ENCODE assay signal across 8 cellular contexts in the genomic region with DNA sequence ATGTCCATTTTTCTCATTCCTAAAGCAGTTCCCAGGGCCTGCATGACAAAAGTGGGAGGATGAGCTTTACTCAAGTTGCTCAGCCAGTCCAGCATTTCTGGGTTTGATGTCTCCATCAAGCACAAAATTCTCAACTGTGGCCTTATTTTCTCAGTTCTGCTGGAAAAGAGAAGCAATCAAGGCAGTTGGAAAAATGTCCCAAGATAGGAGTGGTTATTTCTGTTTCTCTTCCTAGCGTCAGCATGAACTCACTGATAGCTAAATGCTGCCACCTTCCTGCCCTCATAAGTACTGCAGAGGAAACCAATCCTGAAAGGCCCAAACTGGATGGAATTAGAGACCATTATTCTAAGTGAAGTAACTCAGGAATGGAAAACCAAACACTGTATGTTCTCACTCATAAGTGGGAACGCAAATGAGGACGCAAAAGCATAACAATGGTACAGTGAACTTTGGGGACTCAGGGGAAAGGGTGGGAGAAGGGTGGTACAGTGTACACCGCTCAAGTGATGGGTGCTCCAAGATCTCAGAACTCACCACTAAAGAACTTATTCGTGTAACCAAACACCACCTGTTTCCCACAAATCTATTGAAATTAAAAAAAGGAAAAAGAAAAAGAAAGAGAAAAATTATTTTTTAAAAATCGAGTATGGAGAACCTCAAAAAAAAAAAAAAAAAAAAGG. TPM values are rescaled to one million over a fixed set of nuclear protein-coding genes. Genes with fewer than 3 reads are reported as not detected.
DNase-seq lines count a peak whose midpoint lies in the region; ATAC-seq, FAIRE-seq and TF ChIP-seq lines count a peak whose summit lies in the region.

No MANE protein-coding gene starts in this region.

- TF ChIP-seq EP300 in HepG2 (IDR thresholded peaks at IDR 0.05; ENCODE audit: low read depth in 2 of 2, low read length in 2 of 2) (no peak), HepG2 (CRISPR knock-in tag; IDR thresholded peaks at IDR 0.05; ENCODE audit: borderline replicate concordance) (no peak)

- ATAC-seq in HepG2, result peak; percentile 67

- no peak overlapping the region for H3K9ac ChIP-seq in HepG2 (ENCODE audit: insufficient read depth, low read depth, low read length)

- no peaks in the 10 kb centered on the region for H3K4me1 ChIP-seq in BE2C
- peaks cover 44% of the 10 kb centered on the region for H3K4me1 ChIP-seq in HepG2 (ENCODE audit: insufficient read depth, low read length)

- DNase-seq in BE2C (peak; percentile 60), GOT3 (lab: John Stamatoyannopoulos, UW) (peak; percentile 8), NCI-H226 (peak; percentile 53), choroid plexus epithelial cell (ENCODE audit: low read depth) (peak; percentile 92), HepG2 (ENCODE audit: low spot score) (peak; percentile 74), GM19240 (ENCODE audit: insufficient read length, low spot score) (no peak)
- peak; percentile 37 to 55 for DNase-seq in activated CD4-positive, alpha-beta T cell treated with anti-CD3 and anti-CD28 coated beads for 4 hours
- DNase-seq in stimulated activated CD4-positive, alpha-beta T cell treated with anti-CD3 and anti-CD28 coated beads, TNF-alpha, amount 100 ng/mL, for 4 hours (ENCODE audit: low read depth in 3 of 3), result peak; percentile 10 to 23 (median 22)

- peak; percentile 90 for FAIRE-seq in HepG2 (lab: Jason Lieb, UNC)

- no peaks in the 10 kb centered on the region for H3K27me3 ChIP-seq in BE2C
- no peaks in the 10 kb centered on the region for H3K27me3 ChIP-seq in HepG2 (ENCODE audit: control insufficient read depth in 1 of 2, insufficient read depth in 2 of 2, low read length in 2 of 2)

- TF ChIP-seq RAD21 in HepG2 (CRISPR knock-in tag; IDR thresholded peaks at IDR 0.05), result peak; percentile 94

- H3K27ac ChIP-seq in HepG2 (ENCODE audit: extremely low read length, insufficient read depth, low read length), result peak overlapping the region; percentile 92

- H3K36me3 ChIP-seq in BE2C (no peaks in the 10 kb centered on the region), HepG2 (replicated peaks in 1 of 2; ENCODE audit: control insufficient read depth in 1 of 2, insufficient read depth in 2 of 2, low read length in 2 of 2) (no peaks in the 10 kb centered on the region)

- 0 out of 2 replicates have a peak overlapping the region, but pooled peaks have one; percentile 18 for H3K4me2 ChIP-seq in HepG2 (ENCODE audit: low read depth, low read length)

- WGBS in HepG2 (ENCODE audit: low lambda C conversion rate), result 26% methylated on average over 6 of the region's 6 CpGs

- H3K79me2 ChIP-seq in HepG2 (ENCODE audit: insufficient read depth, low read length), result no peaks in the 10 kb centered on the region

- in situ Hi-C loops in HepG2 (cut with HindIII; ENCODE audit: extremely low pct_ligation_motif_present, low pct_unique_long_range_greater_than_20kb), result loop anchor here (5.0 kb wide), 1 partner anchor 288 kb away; no protein-coding TSS in a partner anchor

- H3K4me3 ChIP-seq in BE2C (ENCODE audit: low read depth, low read length), result no peak overlapping the region
- H3K4me3 ChIP-seq in choroid plexus epithelial cell (ENCODE audit: low read depth, low read length), result no peak overlapping the region
- H3K4me3 ChIP-seq in HepG2 (replicated peaks in 1 of 3; ENCODE audit: insufficient read depth in 1 of 3, low read depth in 2 of 3, low read length in 3 of 3), result no peak overlapping the region

- H4K20me1 ChIP-seq in HepG2 (ENCODE audit: insufficient read depth, low read length), result no peaks in the 10 kb centered on the region

- POLR2A ChIA-PET in HepG2 (lab: Yijun Ruan, JAX), result interaction anchor here (0.8 to 3.3 kb wide), 3 partner anchors 261 to 317 kb away, joined by 3 to 40 read pairs (median 12); a partner anchor contains a TSS

- no peak overlapping the region for H2AFZ ChIP-seq in HepG2 (ENCODE audit: low read length)

- intact Hi-C loops in HepG2 (cut with micrococcal nuclease; ENCODE audit: unreplicated experiment), result loop anchor here (1.0 to 10.0 kb wide), 7 partner anchors 29 to 471 kb away; a partner anchor contains a TSS

- TF ChIP-seq CTCF in BE2C (IDR thresholded peaks at IDR 0.05; ENCODE audit: low read depth, low read length) (peak; percentile 91), choroid plexus epithelial cell (conservative IDR thresholded peaks at IDR 0.05; ENCODE audit: low read depth, low read length) (peak; percentile 93), HepG2 (CRISPR knock-in tag; IDR thresholded peaks at IDR 0.05) (peak; percentile 94)

- no peaks in the 10 kb centered on the region for H3K9me3 ChIP-seq in BE2C
- H3K9me3 ChIP-seq in HepG2 (ENCODE audit: low read length), result no peaks in the 10 kb centered on the region

- CTCF ChIA-PET in HepG2 (lab: Yijun Ruan, JAX; ENCODE audit: low intra/inter-chr PET ratio, low total read pairs), result interaction anchor here (0.9 to 1.8 kb wide), 6 partner anchors 28 to 411 kb away, joined by 3 to 40 read pairs (median 4); no protein-coding TSS in a partner anchor

- no TSS peak for BruUV-seq in HepG2 (replicated peaks; lab: Mats Ljungman, UMichigan)

- TF ChIP-seq POLR2A in HepG2 (IDR thresholded peaks at IDR 0.05; ENCODE audit: insufficient read depth in 1 of 2, low read depth in 2 of 2, low read length in 2 of 2), result no peak

TF ChIP-seq in HepG2, 621 proteins besides CTCF, POLR2A, EP300 and RAD21 (continues in another document):
- TF ChIP-seq ZNF747 (CRISPR knock-in tag; IDR thresholded peaks at IDR 0.05; ENCODE audit: borderline replicate concordance) (no peak), KDM1A (CRISPR knock-in tag; IDR thresholded peaks at IDR 0.05) (no peak), ZNF232 (CRISPR knock-in tag; IDR thresholded peaks at IDR 0.05; ENCODE audit: borderline replicate concordance) (no peak), ONECUT2 (CRISPR knock-in tag; IDR thresholded peaks at IDR 0.05) (no peak), MBNL3 (CRISPR knock-in tag; conservative IDR thresholded peaks at IDR 0.05) (no peak)
- TF ChIP-seq, protein P1, sequence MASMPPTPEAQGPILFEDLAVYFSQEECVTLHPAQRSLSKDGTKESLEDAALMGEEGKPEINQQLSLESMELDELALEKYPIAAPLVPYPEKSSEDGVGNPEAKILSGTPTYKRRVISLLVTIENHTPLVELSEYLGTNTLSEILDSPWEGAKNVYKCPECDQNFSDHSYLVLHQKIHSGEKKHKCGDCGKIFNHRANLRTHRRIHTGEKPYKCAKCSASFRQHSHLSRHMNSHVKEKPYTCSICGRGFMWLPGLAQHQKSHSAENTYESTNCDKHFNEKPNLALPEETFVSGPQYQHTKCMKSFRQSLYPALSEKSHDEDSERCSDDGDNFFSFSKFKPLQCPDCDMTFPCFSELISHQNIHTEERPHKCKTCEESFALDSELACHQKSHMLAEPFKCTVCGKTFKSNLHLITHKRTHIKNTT (CRISPR knock-in tag; IDR thresholded peaks at IDR 0.05), result no peak

RNA-seq across cellular contexts. Expression of a gene that starts 29.6 kb away (rescaled TPM):
- polyA plus RNA-seq in BE2C (2012; ENCODE audit: insufficient read depth, insufficient read length, low read depth), result not detected
- total RNA-seq in HepG2 (2016; rRNA removed; fragmentation: Illumina TruSeq; extraction: Trizol), result not detected in 2 replicates
- not detected in 2 replicates for total RNA-seq in HepG2 (2016; cell fraction: cytosol; rRNA removed; fragmentation: Illumina TruSeq; extraction: Trizol; ENCODE audit: low read depth)
- total RNA-seq in HepG2 (2016; cell fraction: insoluble cytoplasmic fraction; rRNA removed; fragmentation: Illumina TruSeq; extraction: Trizol), result not detected in 2 replicates
- total RNA-seq in HepG2 (2016; cell fraction: membrane; rRNA removed; fragmentation: Illumina TruSeq; extraction: Trizol), result not detected in 2 replicates
- total RNA-seq in HepG2 (2016; cell fraction: nucleus; rRNA removed; fragmentation: Illumina TruSeq; extraction: Trizol), result not detected in 2 replicates
- polyA plus RNA-seq in HepG2 (2011; rRNA removed), result not detected in 2 replicates
- polyA plus RNA-seq in HepG2 (2011; cell fraction: cytosol; rRNA removed), result not detected in 2 replicates
- not detected in 2 replicates for polyA plus RNA-seq in HepG2 (2011; cell fraction: nucleus; rRNA removed)
- not detected in 2 replicates for polyA plus RNA-seq in HepG2 (2012)
- not detected in 2 replicates for polyA plus RNA-seq in HepG2 (2016; cell fraction: cytosol; fragmentation: Illumina TruSeq; extraction: Trizol; ENCODE audit: low read depth)
- polyA plus RNA-seq in HepG2 (2016; cell fraction: insoluble cytoplasmic fraction; fragmentation: Illumina TruSeq; extraction: Trizol; ENCODE audit: low read depth), result not detected in 2 replicates
- polyA plus RNA-seq in HepG2 (2016; cell fraction: membrane; fragmentation: Illumina TruSeq; extraction: Trizol; ENCODE audit: low read depth), result not detected in 2 replicates
- polyA plus RNA-seq in HepG2 (2016; cell fraction: nucleus; fragmentation: Illumina TruSeq; extraction: Trizol; ENCODE audit: insufficient read depth, low read depth), result not detected in 2 replicates
- not detected in 2 replicates for polyA minus RNA-seq in HepG2 (2011; rRNA and poly(A)+ RNA removed; ENCODE audit: low replicate concordance)
- polyA minus RNA-seq in HepG2 (2011; cell fraction: cytosol; rRNA and poly(A)+ RNA removed), result not detected in 2 replicates
- polyA minus RNA-seq in HepG2 (2011; cell fraction: nucleus; rRNA and poly(A)+ RNA removed), result not detected in 2 replicates

RNA-seq across cellular contexts. Expression of a gene that starts 53.0 kb away (rescaled TPM):
- polyA plus RNA-seq in BE2C (2012; ENCODE audit: insufficient read depth, insufficient read length, low read depth), result not detected
- not detected in 2 replicates for total RNA-seq in HepG2 (2016; rRNA removed; fragmentation: Illumina TruSeq; extraction: Trizol)
- total RNA-seq in HepG2 (2016; cell fraction: cytosol; rRNA removed; fragmentation: Illumina TruSeq; extraction: Trizol; ENCODE audit: low read depth), result not detected in 2 replicates
- not detected in 2 replicates for total RNA-seq in HepG2 (2016; cell fraction: insoluble cytoplasmic fraction; rRNA removed; fragmentation: Illumina TruSeq; extraction: Trizol)
- total RNA-seq in HepG2 (2016; cell fraction: membrane; rRNA removed; fragmentation: Illumina TruSeq; extraction: Trizol), result not detected in 2 replicates
- total RNA-seq in HepG2 (2016; cell fraction: nucleus; rRNA removed; fragmentation: Illumina TruSeq; extraction: Trizol), result not detected in 2 replicates
- polyA plus RNA-seq in HepG2 (2011; rRNA removed), result not detected in 2 replicates
- polyA plus RNA-seq in HepG2 (2011; cell fraction: cytosol; rRNA removed), result not detected in 2 replicates
- 0.21 TPM in 1 of 2 replicates, not detected in the other for polyA plus RNA-seq in HepG2 (2011; cell fraction: nucleus; rRNA removed)
- 0.11 TPM in 2 replicates for polyA plus RNA-seq in HepG2 (2012)
- polyA plus RNA-seq in HepG2 (2016; cell fraction: cytosol; fragmentation: Illumina TruSeq; extraction: Trizol; ENCODE audit: low read depth), result not detected in 2 replicates
- polyA plus RNA-seq in HepG2 (2016; cell fraction: insoluble cytoplasmic fraction; fragmentation: Illumina TruSeq; extraction: Trizol; ENCODE audit: low read depth), result not detected in 2 replicates
- not detected in 2 replicates for polyA plus RNA-seq in HepG2 (2016; cell fraction: membrane; fragmentation: Illumina TruSeq; extraction: Trizol; ENCODE audit: low read depth)
- polyA plus RNA-seq in HepG2 (2016; cell fraction: nucleus; fragmentation: Illumina TruSeq; extraction: Trizol; ENCODE audit: insufficient read depth, low read depth), result not detected in 2 replicates
- not detected in 2 replicates for polyA minus RNA-seq in HepG2 (2011; rRNA and poly(A)+ RNA removed; ENCODE audit: low replicate concordance)
- polyA minus RNA-seq in HepG2 (2011; cell fraction: cytosol; rRNA and poly(A)+ RNA removed), result not detected in 2 replicates
- not detected in 2 replicates for polyA minus RNA-seq in HepG2 (2011; cell fraction: nucleus; rRNA and poly(A)+ RNA removed)
